1 cellular context compared by ENCODE assay signal in the genomic region with DNA sequence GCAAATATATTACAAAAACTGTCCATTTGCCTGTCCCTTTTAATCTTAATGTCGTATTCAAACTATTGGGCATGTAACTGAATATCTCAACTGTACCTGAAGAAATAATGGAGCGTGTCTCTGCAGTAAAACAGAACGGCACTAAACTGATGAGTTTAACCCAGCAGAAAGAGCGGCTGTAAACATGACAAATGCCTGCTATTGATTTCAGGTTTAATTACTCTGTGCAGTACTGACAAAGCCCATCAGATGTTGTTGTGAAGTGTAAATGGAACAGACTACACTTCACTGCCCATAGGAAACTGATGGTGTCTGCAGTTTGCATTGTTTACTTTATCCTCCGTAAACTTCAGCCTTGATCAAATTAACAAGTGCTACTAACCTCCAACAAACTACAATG.
TF ChIP-seq lines count a peak whose summit lies in the region.

No MANE protein-coding gene starts in this region.

TF ChIP-seq in GM23338, 12 proteins besides CTCF, POLR2A, EP300 and RAD21 (continued from another document):
- TF ChIP-seq, protein P1, sequence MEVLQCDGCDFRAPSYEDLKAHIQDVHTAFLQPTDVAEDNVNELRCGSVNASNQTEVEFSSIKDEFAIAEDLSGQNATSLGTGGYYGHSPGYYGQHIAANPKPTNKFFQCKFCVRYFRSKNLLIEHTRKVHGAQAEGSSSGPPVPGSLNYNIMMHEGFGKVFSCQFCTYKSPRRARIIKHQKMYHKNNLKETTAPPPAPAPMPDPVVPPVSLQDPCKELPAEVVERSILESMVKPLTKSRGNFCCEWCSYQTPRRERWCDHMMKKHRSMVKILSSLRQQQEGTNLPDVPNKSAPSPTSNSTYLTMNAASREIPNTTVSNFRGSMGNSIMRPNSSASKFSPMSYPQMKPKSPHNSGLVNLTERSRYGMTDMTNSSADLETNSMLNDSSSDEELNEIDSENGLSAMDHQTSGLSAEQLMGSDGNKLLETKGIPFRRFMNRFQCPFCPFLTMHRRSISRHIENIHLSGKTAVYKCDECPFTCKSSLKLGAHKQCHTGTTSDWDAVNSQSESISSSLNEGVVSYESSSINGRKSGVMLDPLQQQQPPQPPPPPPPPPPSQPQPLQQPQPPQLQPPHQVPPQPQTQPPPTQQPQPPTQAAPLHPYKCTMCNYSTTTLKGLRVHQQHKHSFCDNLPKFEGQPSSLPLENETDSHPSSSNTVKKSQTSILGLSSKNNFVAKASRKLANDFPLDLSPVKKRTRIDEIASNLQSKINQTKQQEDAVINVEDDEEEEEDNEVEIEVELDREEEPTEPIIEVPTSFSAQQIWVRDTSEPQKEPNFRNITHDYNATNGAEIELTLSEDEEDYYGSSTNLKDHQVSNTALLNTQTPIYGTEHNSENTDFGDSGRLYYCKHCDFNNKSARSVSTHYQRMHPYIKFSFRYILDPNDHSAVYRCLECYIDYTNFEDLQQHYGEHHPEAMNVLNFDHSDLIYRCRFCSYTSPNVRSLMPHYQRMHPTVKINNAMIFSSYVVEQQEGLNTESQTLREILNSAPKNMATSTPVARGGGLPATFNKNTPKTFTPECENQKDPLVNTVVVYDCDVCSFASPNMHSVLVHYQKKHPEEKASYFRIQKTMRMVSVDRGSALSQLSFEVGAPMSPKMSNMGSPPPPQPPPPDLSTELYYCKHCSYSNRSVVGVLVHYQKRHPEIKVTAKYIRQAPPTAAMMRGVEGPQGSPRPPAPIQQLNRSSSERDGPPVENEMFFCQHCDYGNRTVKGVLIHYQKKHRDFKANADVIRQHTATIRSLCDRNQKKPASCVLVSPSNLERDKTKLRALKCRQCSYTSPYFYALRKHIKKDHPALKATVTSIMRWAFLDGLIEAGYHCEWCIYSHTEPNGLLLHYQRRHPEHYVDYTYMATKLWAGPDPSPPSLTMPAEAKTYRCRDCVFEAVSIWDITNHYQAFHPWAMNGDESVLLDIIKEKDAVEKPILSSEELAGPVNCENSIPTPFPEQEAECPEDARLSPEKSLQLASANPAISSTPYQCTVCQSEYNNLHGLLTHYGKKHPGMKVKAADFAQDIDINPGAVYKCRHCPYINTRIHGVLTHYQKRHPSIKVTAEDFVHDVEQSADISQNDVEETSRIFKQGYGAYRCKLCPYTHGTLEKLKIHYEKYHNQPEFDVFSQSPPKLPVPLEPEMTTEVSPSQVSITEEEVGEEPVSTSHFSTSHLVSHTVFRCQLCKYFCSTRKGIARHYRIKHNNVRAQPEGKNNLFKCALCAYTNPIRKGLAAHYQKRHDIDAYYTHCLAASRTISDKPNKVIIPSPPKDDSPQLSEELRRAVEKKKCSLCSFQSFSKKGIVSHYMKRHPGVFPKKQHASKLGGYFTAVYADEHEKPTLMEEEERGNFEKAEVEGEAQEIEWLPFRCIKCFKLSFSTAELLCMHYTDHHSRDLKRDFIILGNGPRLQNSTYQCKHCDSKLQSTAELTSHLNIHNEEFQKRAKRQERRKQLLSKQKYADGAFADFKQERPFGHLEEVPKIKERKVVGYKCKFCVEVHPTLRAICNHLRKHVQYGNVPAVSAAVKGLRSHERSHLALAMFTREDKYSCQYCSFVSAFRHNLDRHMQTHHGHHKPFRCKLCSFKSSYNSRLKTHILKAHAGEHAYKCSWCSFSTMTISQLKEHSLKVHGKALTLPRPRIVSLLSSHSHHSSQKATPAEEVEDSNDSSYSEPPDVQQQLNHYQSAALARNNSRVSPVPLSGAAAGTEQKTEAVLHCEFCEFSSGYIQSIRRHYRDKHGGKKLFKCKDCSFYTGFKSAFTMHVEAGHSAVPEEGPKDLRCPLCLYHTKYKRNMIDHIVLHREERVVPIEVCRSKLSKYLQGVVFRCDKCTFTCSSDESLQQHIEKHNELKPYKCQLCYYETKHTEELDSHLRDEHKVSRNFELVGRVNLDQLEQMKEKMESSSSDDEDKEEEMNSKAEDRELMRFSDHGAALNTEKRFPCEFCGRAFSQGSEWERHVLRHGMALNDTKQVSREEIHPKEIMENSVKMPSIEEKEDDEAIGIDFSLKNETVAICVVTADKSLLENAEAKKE (CRISPR knock-in tag; IDR thresholded peaks at IDR 0.05): no peak
- TF ChIP-seq ZNF331 (CRISPR knock-in tag; IDR thresholded peaks at IDR 0.05; ENCODE audit: low read depth): no peak
- no peak for TF ChIP-seq ZNF114 (CRISPR knock-in tag; IDR thresholded peaks at IDR 0.05)
- no peak for TF ChIP-seq POLR2AphosphoS5 (IDR thresholded peaks at IDR 0.05; ENCODE audit: low read depth)
- TF ChIP-seq NANOG (IDR thresholded peaks at IDR 0.05; ENCODE audit: borderline replicate concordance): no peak
TF ChIP-seq in GM23338: peak in this region for 0.
